In the genomic region with DNA sequence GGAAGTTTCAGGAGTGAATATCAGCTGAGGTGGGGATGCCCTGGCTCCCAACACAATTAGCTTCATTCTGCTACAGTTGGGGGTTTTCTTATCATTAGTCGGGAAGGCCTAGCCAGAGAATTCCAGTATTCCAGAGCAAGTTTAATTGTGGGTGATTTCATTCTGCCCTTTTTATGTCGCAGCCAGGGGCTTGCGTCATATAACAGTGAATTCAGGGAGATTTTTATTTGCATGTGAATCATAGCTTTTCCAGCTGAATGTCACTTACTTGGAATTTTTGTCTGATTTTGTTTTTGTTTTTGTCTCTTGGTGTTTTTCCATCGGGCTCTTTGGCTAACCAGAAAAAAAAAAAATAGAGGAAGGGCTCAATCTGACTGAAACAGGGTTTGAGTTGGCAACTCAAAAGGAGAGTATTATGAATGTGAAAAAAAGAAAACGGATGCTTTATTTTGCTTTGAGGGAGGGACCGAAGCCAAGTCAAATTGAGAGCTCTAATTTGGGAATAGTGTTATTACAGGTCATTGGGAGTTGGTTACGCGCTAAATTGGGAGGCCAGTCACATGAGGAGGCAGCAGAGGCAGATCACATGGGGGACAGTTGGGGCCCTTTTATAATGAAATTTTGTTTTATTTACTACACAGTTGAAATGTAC, we compare ENCODE assay signal across 10 cellular contexts.
DNase-seq lines count a peak whose midpoint lies in the region; ATAC-seq, FAIRE-seq and TF ChIP-seq lines count a peak whose summit lies in the region.
"Had no signal": no experiment of that assay in that cellular context is flagged by ENCODE, and none has a peak within 500 bp of the region (broad histone marks: within the 10 kb centered on the region; RNA-seq: fewer than 3 reads in every experiment).

No MANE protein-coding gene starts in this region.

- no peak overlapping the region for H3K4me3 Mint-ChIP-seq in naive thymus-derived CD8-positive, alpha-beta T cell
- no peak overlapping the region for H3K4me3 Mint-ChIP-seq in type B pancreatic cell
- H3K4me3 Mint-ChIP-seq: dendritic cell treated with granulocyte-macrophage colony-stimulating factor and Interleukin-4, amounts not matched to agents 40 ng/mL and 50 ng/mL, for 4 days had no signal

- BruUV-seq in PC-3 (replicated peaks; lab: Mats Ljungman, UMichigan) = no TSS peak

- H3K27me3 ChIP-seq in PC-3 (ENCODE audit: low read length) = no peaks in the 10 kb centered on the region
- no peaks in the 10 kb centered on the region for H3K27me3 ChIP-seq in mucosa of rectum (ENCODE audit: control insufficient read depth in 2 of 2, insufficient read depth in 2 of 2, low read length in 2 of 2)

- peaks cover 2 to 14% (median 7%) of the 10 kb centered on the region in 5 donors for H3K27me3 Mint-ChIP-seq in naive thymus-derived CD8-positive, alpha-beta T cell
- H3K27me3 Mint-ChIP-seq in type B pancreatic cell = peaks cover under 1% of the 10 kb centered on the region

- peaks cover 39% of the 10 kb centered on the region for H3K79me2 ChIP-seq in PC-3 (ENCODE audit: low read length)

- 30% methylated on average over 8 of the region's 8 CpGs for WGBS in urinary bladder

- FAIRE-seq in frontal cortex (lab: Jason Lieb, UNC) = no peak
- FAIRE-seq: GM18507 had no signal

- intact Hi-C loops in PC-3 (cut with micrococcal nuclease) = loop anchor here (1.0 kb wide), 2 partner anchors 34 to 122 kb away; no protein-coding TSS in a partner anchor

- CTCF ChIA-PET in PC-3 (lab: Charles Lee) = interaction anchor here (0.5 to 1.5 kb wide), 7 partner anchors 53 to 177 kb away, joined by 3 to 23 read pairs (median 6); partner anchors contain the start of gene CGRRF1

- H3K4me3 ChIP-seq in PC-3 (ENCODE audit: low read length) (no peak overlapping the region), epithelial cell of proximal tubule (ENCODE audit: low read depth, low read length) (no peak overlapping the region), mucosa of rectum (ENCODE audit: low read length in 2 of 2) (no peak overlapping the region), urinary bladder (ENCODE audit: low read depth, low read length) (no peak overlapping the region)

- TF ChIP-seq CTCF in PC-3 (conservative IDR thresholded peaks at IDR 0.05; ENCODE audit: low read depth, low read length) (no peak), epithelial cell of proximal tubule (conservative IDR thresholded peaks at IDR 0.05; ENCODE audit: low read depth, low read length) (no peak), type B pancreatic cell (conservative IDR thresholded peaks at IDR 0.05) (no peak)

- POLR2A ChIA-PET in PC-3 (lab: Charles Lee; ENCODE audit: unreplicated experiment) = interaction anchor here (0.5 to 1.3 kb wide), 9 partner anchors 11 to 236 kb away, joined by 3 to 9 read pairs (median 8); no protein-coding TSS in a partner anchor
- POLR2A ChIA-PET in naive thymus-derived CD8-positive, alpha-beta T cell (lab: Charles Lee) = no interaction called here

- H3K4me1 Mint-ChIP-seq in naive thymus-derived CD8-positive, alpha-beta T cell = peaks cover 4 to 10% (median 7%) of the 10 kb centered on the region in 4 donors
- no peaks in the 10 kb centered on the region for H3K4me1 Mint-ChIP-seq in type B pancreatic cell (ENCODE audit: unreplicated experiment)

- no peak overlapping the region for H3K27ac Mint-ChIP-seq in naive thymus-derived CD8-positive, alpha-beta T cell
- no peak overlapping the region for H3K27ac Mint-ChIP-seq in type B pancreatic cell
- H3K27ac Mint-ChIP-seq: dendritic cell treated with granulocyte-macrophage colony-stimulating factor and Interleukin-4, amounts not matched to agents 40 ng/mL and 50 ng/mL, for 4 days had no signal

- H3K36me3 ChIP-seq in PC-3 (ENCODE audit: low read depth, low read length) (no peaks in the 10 kb centered on the region), mucosa of rectum (ENCODE audit: control insufficient read depth in 2 of 2, insufficient read depth in 2 of 2, low read length in 2 of 2) (no peaks in the 10 kb centered on the region), urinary bladder (ENCODE audit: insufficient read depth) (no peaks in the 10 kb centered on the region)

- H3K9me2 ChIP-seq in PC-3 (replicated peaks; ENCODE audit: low read length) = no peaks in the 10 kb centered on the region

- H3K27ac ChIP-seq in PC-3 (ENCODE audit: low read length) (peak overlapping the region; percentile 54), mucosa of rectum (ENCODE audit: low read depth in 2 of 2, low read length in 2 of 2) (peak overlapping the region; percentile 77 to 84), urinary bladder (ENCODE audit: low read depth) (peak overlapping the region; percentile 88)

- H3K9ac ChIP-seq in PC-3 (ENCODE audit: low read length) = peak overlapping the region; percentile 3; the same call in 1 of the 2 replicates
- peak overlapping the region in 1 of 2 donors; percentile 24 for H3K9ac ChIP-seq in mucosa of rectum (ENCODE audit: low read depth in 1 of 2, low read length in 2 of 2)

- H3K9me3 ChIP-seq in PC-3 (ENCODE audit: low read length) (no peaks in the 10 kb centered on the region), mucosa of rectum (ENCODE audit: control insufficient read depth in 2 of 2, low read length in 2 of 2) (no peaks in the 10 kb centered on the region)

- no peak overlapping the region for H2AFZ ChIP-seq in PC-3 (ENCODE audit: low read length)

- H3K9me3 Mint-ChIP-seq in naive thymus-derived CD8-positive, alpha-beta T cell = no peaks in the 10 kb centered on the region
- H3K9me3 Mint-ChIP-seq in type B pancreatic cell = no peaks in the 10 kb centered on the region
- H3K9me3 Mint-ChIP-seq: dendritic cell treated with granulocyte-macrophage colony-stimulating factor and Interleukin-4, amounts not matched to agents 40 ng/mL and 50 ng/mL, for 4 days had no signal

- no peaks in the 10 kb centered on the region for H4K20me1 ChIP-seq in PC-3 (ENCODE audit: low read length)

- peak overlapping the region; percentile 45 for H3K4me2 ChIP-seq in PC-3 (ENCODE audit: low read length)

- peak; percentile 59 for ATAC-seq in PC-3
- no peak for ATAC-seq in naive thymus-derived CD8-positive, alpha-beta T cell

- peaks cover 4% of the 10 kb centered on the region for H3F3A ChIP-seq in PC-3 (ENCODE audit: low read length, unreplicated experiment)

- H3K36me3 Mint-ChIP-seq in naive thymus-derived CD8-positive, alpha-beta T cell = no peaks in the 10 kb centered on the region
- H3K36me3 Mint-ChIP-seq in type B pancreatic cell = peaks cover 3% of the 10 kb centered on the region

- H3K4me1 ChIP-seq in PC-3 (ENCODE audit: insufficient read depth, low read length) = peaks cover 38% of the 10 kb centered on the region
- peaks cover 0 to 10% of the 10 kb centered on the region in 2 donors for H3K4me1 ChIP-seq in mucosa of rectum (ENCODE audit: control insufficient read depth in 2 of 2, insufficient read depth in 2 of 2, low read length in 2 of 2)
- peaks cover 4% of the 10 kb centered on the region for H3K4me1 ChIP-seq in urinary bladder (ENCODE audit: insufficient read depth)

- DNase-seq in PC-3 (peak; percentile 92), epithelial cell of proximal tubule (ENCODE audit: low read depth) (peak; percentile 62), type B pancreatic cell (ENCODE audit: extremely low spot score, unreplicated experiment) (no peak), frontal cortex (ENCODE audit: low spot score in 2 of 2) (no peak)
- no peak for DNase-seq in naive thymus-derived CD8-positive, alpha-beta T cell
- DNase-seq: occipital lobe had no signal

Comparison
In these comparisons a context has a peak if more than half of its experiments do, and no peak if none do; other contexts are left out.
1. DNase-seq: peak in PC-3 (single experiment) and epithelial cell of proximal tubule (single experiment); none in naive thymus-derived CD8-positive, alpha-beta T cell (0 of 10), type B pancreatic cell (single experiment) and frontal cortex (0 of 2).
2. Peak in every context shown above with its lines, with median percentiles within 50 percentile points of each other: H3K27ac ChIP-seq.